Comparison of ENCODE assay signal across 19 cellular contexts in genomic region chr3:126463521-126463920, GRCh38. TPM values are rescaled to one million over a fixed set of nuclear protein-coding genes. Genes with fewer than 3 reads are reported as not detected.
"Had no signal": no experiment of that assay in that cellular context is flagged by ENCODE, and none has a peak within 500 bp of the region (broad histone marks: within the 10 kb centered on the region; RNA-seq: fewer than 3 reads in every experiment).

No MANE protein-coding gene starts in this region.

- ATAC-seq: left colon, left ventricle myocardium superior had no signal

- H3K27me3 Mint-ChIP-seq: naive B cell had no signal

- H3K27ac ChIP-seq: colonic mucosa, esophagus squamous epithelium had no signal

- H3K27me3 ChIP-seq: colonic mucosa, esophagus squamous epithelium, right atrium auricular region had no signal

- H3K9me3 ChIP-seq: colonic mucosa, esophagus squamous epithelium, right atrium auricular region had no signal

- H3K9me3 Mint-ChIP-seq: naive B cell, nephron had no signal

- H3K4me3 Mint-ChIP-seq: naive B cell, nephron had no signal

- DNase-seq: colonic mucosa; dermis blood vessel endothelial cell; esophagus squamous epithelium; foreskin fibroblast; left colon; left ventricle myocardium superior; mesenchymal stem cell; naive B cell; occipital lobe; small intestine; stimulated activated CD4-positive, alpha-beta T cell treated with anti-CD3 and anti-CD28 coated beads, Interleukin-2, amount 100 ng/mL, for 48 hours; stimulated activated naive CD4-positive, alpha-beta T cell treated with Interleukin-2 at 50 U/mL for 16 hours; trophoblast cell had no signal

- FAIRE-seq: small intestine had no signal

- H3K27ac Mint-ChIP-seq: nephron had no signal

- H3K4me3 ChIP-seq: colonic mucosa, esophagus squamous epithelium, lung, right atrium auricular region had no signal

- H3K4me1 ChIP-seq: colonic mucosa had no signal

RNA-seq across cellular contexts. Expression of gene UROC1, which starts 54.1 kb away (rescaled TPM):
- total RNA-seq: colonic mucosa, dermis blood vessel endothelial cell, epithelial cell of proximal tubule, esophagus squamous epithelium, kidney epithelial cell, left colon, left ventricle myocardium superior, occipital lobe, right atrium auricular region, urinary bladder had no signal
